In genomic region chr3:47399531-47400270, GRCh38 we compare ENCODE assay signal across 21 cellular contexts. TPM values are rescaled to one million over a fixed set of nuclear protein-coding genes. Genes with fewer than 3 reads are reported as not detected.
A peak's percentile ranks its signal among the peaks of the same experiment; 100 is the strongest.
DNase-seq lines count a peak whose midpoint lies in the region; ATAC-seq, FAIRE-seq and TF ChIP-seq lines count a peak whose summit lies in the region.
"Had no signal": no experiment of that assay in that cellular context is flagged by ENCODE, and none has a peak within 500 bp of the region (broad histone marks: within the 10 kb centered on the region; RNA-seq: fewer than 3 reads in every experiment).

No MANE protein-coding gene starts in this region.

- H3K27me3 Mint-ChIP-seq in CD8-positive, alpha-beta T cell (ENCODE audit: low read depth) = no peaks in the 10 kb centered on the region
- H3K27me3 Mint-ChIP-seq: activated CD8-positive, alpha-beta T cell treated with anti-CD3 and anti-CD28 coated beads for 36 hours; activated naive CD8-positive, alpha-beta T cell treated with anti-CD3 and anti-CD28 coated beads for 36 hours had no signal

- H3K36me3 ChIP-seq in K562 (ENCODE audit: control insufficient read depth, insufficient read depth, low read length) (peaks cover 57% of the 10 kb centered on the region), HepG2 (replicated peaks in 1 of 2; ENCODE audit: control insufficient read depth in 1 of 2, insufficient read depth in 2 of 2, low read length in 2 of 2) (peaks cover 10 to 55% of the 10 kb centered on the region in 2 experiments), transverse colon (peaks cover 0 to 7% (median 3%) of the 10 kb centered on the region in 4 donors)
- peaks cover 10% of the 10 kb centered on the region for H3K36me3 ChIP-seq in CD8-positive, alpha-beta T cell (ENCODE audit: insufficient read depth, low read length)
- H3K36me3 ChIP-seq: breast epithelium, ovary had no signal

- ATAC-seq in K562 = peak; percentile 34
- no peak for ATAC-seq in HepG2
- ATAC-seq in CD8-positive, alpha-beta T cell = no peak
- ATAC-seq: activated CD8-positive, alpha-beta T cell treated with anti-CD3 and anti-CD28 coated beads for 36 hours; activated T-cell treated with anti-CD3 and anti-CD28 coated beads, Interleukin-2, amount 50 U/mL, for 72 hours; heart right ventricle had no signal

- H3K4me3 ChIP-seq in K562 (no peak overlapping the region), HepG2 (replicated peaks in 1 of 3; ENCODE audit: insufficient read depth in 1 of 3, low read depth in 2 of 3, low read length in 3 of 3) (no peak overlapping the region), transverse colon (no peak overlapping the region)
- no peak overlapping the region for H3K4me3 ChIP-seq in CD8-positive, alpha-beta T cell (ENCODE audit: low read depth, low read length)
- H3K4me3 ChIP-seq: breast epithelium, heart right ventricle, lung, ovary, right lobe of liver had no signal

- H3K9me3 ChIP-seq in K562 (replicated peaks; ENCODE audit: control insufficient read depth, insufficient read depth, low read depth, low read length) = no peaks in the 10 kb centered on the region
- H3K9me3 ChIP-seq in HepG2 (ENCODE audit: low read length) = no peaks in the 10 kb centered on the region
- H3K9me3 ChIP-seq in transverse colon = no peaks in the 10 kb centered on the region
- H3K9me3 ChIP-seq in CD8-positive, alpha-beta T cell (ENCODE audit: low read length) = no peaks in the 10 kb centered on the region
- H3K9me3 ChIP-seq: breast epithelium, heart right ventricle, ovary, right lobe of liver had no signal

- in situ Hi-C loops in KBM-7 (cut with MboI; ENCODE audit: low pct_unique_long_range_greater_than_20kb, low sequenced_read_pairs) (no loop called here), K562 (cut with MboI) (no loop called here), HepG2 (cut with HindIII; ENCODE audit: extremely low pct_ligation_motif_present, low pct_unique_long_range_greater_than_20kb) (no loop called here), transverse colon (cut with MboI; ENCODE audit: low pct_ligation_motif_present in 1 of 4, low pct_unique_long_range_greater_than_20kb in 1 of 4, low sequenced_read_pairs in 3 of 4) (loop anchor here in 1 of 4 donors (25.0 kb wide), 1 partner anchor 388 kb away; the partner anchor contains the start of gene SMARCC1)

- TF ChIP-seq RAD21 in K562 (CRISPR knock-in tag; conservative IDR thresholded peaks at IDR 0.05 in 1 of 2, IDR thresholded peaks at IDR 0.05 in 1 of 2) (no peak), HepG2 (CRISPR knock-in tag; IDR thresholded peaks at IDR 0.05) (no peak)

- POLR2A ChIA-PET in K562 (lab: Yijun Ruan, JAX) = interaction anchor here (0.5 to 1.9 kb wide), 9 partner anchors 9 to 339 kb away, joined by 3 to 7 read pairs (median 4); partner anchors contain the start of gene PTPN23
- POLR2A ChIA-PET in HepG2 (lab: Yijun Ruan, JAX) = no interaction called here
- POLR2A ChIA-PET in CD8-positive, alpha-beta T cell (lab: Charles Lee) = no interaction called here

- no peaks in the 10 kb centered on the region for H3K9me3 Mint-ChIP-seq in CD8-positive, alpha-beta T cell
- H3K9me3 Mint-ChIP-seq: activated CD8-positive, alpha-beta T cell treated with anti-CD3 and anti-CD28 coated beads for 36 hours; activated naive CD8-positive, alpha-beta T cell treated with anti-CD3 and anti-CD28 coated beads for 36 hours; activated T-cell treated with anti-CD3 and anti-CD28 coated beads, Interleukin-2, amount 50 U/mL, for 72 hours had no signal

- H3K4me2 ChIP-seq in K562 (ENCODE audit: insufficient read depth, low read length) (no peak overlapping the region), HepG2 (ENCODE audit: low read depth, low read length) (no peak overlapping the region)

- H3K4me1 Mint-ChIP-seq in CD8-positive, alpha-beta T cell (ENCODE audit: low read depth) = peaks cover 16% of the 10 kb centered on the region

- DNase-seq in EH (ENCODE audit: low read depth) (peak; percentile 69), KBM-7 (peak; percentile 42), K562 (ENCODE audit: extremely low read depth in 1 of 4, low spot score in 3 of 4) (no peak), HepG2 (ENCODE audit: low spot score) (no peak), transverse colon (no peak), HPDE6-E6E7 (ENCODE audit: extremely low spot score) (no peak), NCI-H1417 (lab: John Stamatoyannopoulos, UW) (no peak)
- DNase-seq in CD8-positive, alpha-beta T cell = no peak
- DNase-seq: activated CD8-positive, alpha-beta T cell treated with anti-CD3 and anti-CD28 coated beads for 36 hours; activated naive CD8-positive, alpha-beta T cell treated with anti-CD3 and anti-CD28 coated beads for 36 hours; activated T-cell treated with anti-CD3 and anti-CD28 coated beads, Interleukin-2, amount 50 U/mL, for 72 hours; heart right ventricle; islet precursor cell; NCI-H1930; NCI-H446; ovary; right lobe of liver had no signal

- H2AFZ ChIP-seq in K562 (ENCODE audit: low read depth, low read length) (no peak overlapping the region), HepG2 (ENCODE audit: low read length) (no peak overlapping the region)

- CTCF ChIA-PET in K562 (lab: Yijun Ruan, JAX; ENCODE audit: low intra/inter-chr PET ratio) (no interaction called here), HepG2 (lab: Yijun Ruan, JAX; ENCODE audit: low intra/inter-chr PET ratio, low total read pairs) (no interaction called here)
- CTCF ChIA-PET in CD8-positive, alpha-beta T cell (lab: Charles Lee) = interaction anchor here (0.6 to 1.2 kb wide), 2 partner anchors 15 to 22 kb away, joined by 3 to 5 read pairs; no protein-coding TSS in a partner anchor

- peaks cover 5% of the 10 kb centered on the region for H3K9me1 ChIP-seq in K562 (ENCODE audit: control insufficient read depth, insufficient read depth, low read length)

- no peak overlapping the region for H3K9ac ChIP-seq in K562 (ENCODE audit: insufficient read depth in 1 of 2, low read depth in 2 of 2, low read length in 2 of 2)
- no peak overlapping the region for H3K9ac ChIP-seq in HepG2 (ENCODE audit: insufficient read depth, low read depth, low read length)

- H3K27ac ChIP-seq in K562 (ENCODE audit: extremely low read depth, low read depth, low read length) = no peak overlapping the region
- H3K27ac ChIP-seq in HepG2 (ENCODE audit: extremely low read length, insufficient read depth, low read length) = no peak overlapping the region
- H3K27ac ChIP-seq in transverse colon = no peak overlapping the region
- no peak overlapping the region for H3K27ac ChIP-seq in CD8-positive, alpha-beta T cell (ENCODE audit: low read depth, low read length)
- H3K27ac ChIP-seq: breast epithelium, heart right ventricle, ovary, right lobe of liver, VCaP had no signal

- TF ChIP-seq CTCF in K562 (IDR thresholded peaks at IDR 0.05 in 2 of 3, conservative IDR thresholded peaks at IDR 0.05 in 1 of 3; ENCODE audit: insufficient read depth in 2 of 3, low read depth in 1 of 3, low read length in 3 of 3) = no peak
- TF ChIP-seq CTCF in HepG2 (CRISPR knock-in tag; IDR thresholded peaks at IDR 0.05) = no peak
- TF ChIP-seq CTCF in transverse colon (IDR thresholded peaks at IDR 0.05) = no peak
- TF ChIP-seq CTCF in CD8-positive, alpha-beta T cell (IDR thresholded peaks at IDR 0.05) = no peak

- intact Hi-C loops in K562 (cut with micrococcal nuclease) = no loop called here
- intact Hi-C loops in HepG2 (cut with micrococcal nuclease; ENCODE audit: unreplicated experiment) = no loop called here
- intact Hi-C loops in transverse colon (cut with DNase I; ENCODE audit: low total_unique reads) = no loop called here
- intact Hi-C loops in CD8-positive, alpha-beta T cell (cut with DNase I, micrococcal nuclease) = no loop called here

- H3K36me3 Mint-ChIP-seq in CD8-positive, alpha-beta T cell = peaks cover 54% of the 10 kb centered on the region

- H3K79me2 ChIP-seq in K562 (ENCODE audit: control insufficient read depth, insufficient read depth, low read length) = peaks cover 23% of the 10 kb centered on the region
- peaks cover 23% of the 10 kb centered on the region for H3K79me2 ChIP-seq in HepG2 (ENCODE audit: insufficient read depth, low read length)

- BruUV-seq in K562 (replicated peaks; lab: Mats Ljungman, UMichigan) = no TSS peak
- BruUV-seq in HepG2 (replicated peaks; lab: Mats Ljungman, UMichigan) = TSS peak; percentile 10

- H3K4me1 ChIP-seq in K562 (replicated peaks in 1 of 2; ENCODE audit: control insufficient read depth in 2 of 2, insufficient read depth in 2 of 2, low read length in 2 of 2) (peaks cover 5 to 7% of the 10 kb centered on the region in 2 experiments; a peak in 4 of 5 replicates), HepG2 (ENCODE audit: insufficient read depth, low read length) (peaks cover 23% of the 10 kb centered on the region), transverse colon (peaks cover 4 to 17% (median 5%) of the 10 kb centered on the region in 4 donors)
- H3K4me1 ChIP-seq in CD8-positive, alpha-beta T cell (ENCODE audit: insufficient read depth, low read length) = no peaks in the 10 kb centered on the region

- 75% methylated on average over 9 of the region's 9 CpGs for WGBS in K562 (ENCODE audit: insufficient coverage, low coverage, missing lambda C conversion rate)
- WGBS in HepG2 (ENCODE audit: low lambda C conversion rate) = 94% methylated on average over 9 of the region's 9 CpGs
- 90 to 91% methylated on average over 2 to 9 of the region's 9 CpGs for whole genome bisulfite sequencing in transverse colon (ENCODE audit: low coverage in 1 of 2), 2 donors

- FAIRE-seq in K562 (lab: Jason Lieb, UNC) (no peak), HepG2 (lab: Jason Lieb, UNC) (no peak)
- FAIRE-seq: HTR-8/SVneo had no signal

- no peaks in the 10 kb centered on the region for H3K27me3 ChIP-seq in K562 (ENCODE audit: control insufficient read depth in 2 of 2, insufficient read depth in 2 of 2, low read length in 2 of 2)
- H3K27me3 ChIP-seq in HepG2 (ENCODE audit: control insufficient read depth in 1 of 2, insufficient read depth in 2 of 2, low read length in 2 of 2) = no peaks in the 10 kb centered on the region
- H3K27me3 ChIP-seq in transverse colon = no peaks in the 10 kb centered on the region
- H3K27me3 ChIP-seq in CD8-positive, alpha-beta T cell (ENCODE audit: insufficient read depth, low read length) = no peaks in the 10 kb centered on the region
- H3K27me3 ChIP-seq: breast epithelium, heart right ventricle, ovary, right lobe of liver had no signal

- no peak overlapping the region for H3K27ac Mint-ChIP-seq in CD8-positive, alpha-beta T cell
- H3K27ac Mint-ChIP-seq: activated CD8-positive, alpha-beta T cell treated with anti-CD3 and anti-CD28 coated beads for 36 hours; activated naive CD8-positive, alpha-beta T cell treated with anti-CD3 and anti-CD28 coated beads for 36 hours had no signal

- H3K4me3 Mint-ChIP-seq in CD8-positive, alpha-beta T cell = no peak overlapping the region
- H3K4me3 Mint-ChIP-seq: activated CD8-positive, alpha-beta T cell treated with anti-CD3 and anti-CD28 coated beads for 36 hours; activated naive CD8-positive, alpha-beta T cell treated with anti-CD3 and anti-CD28 coated beads for 36 hours; activated T-cell treated with anti-CD3 and anti-CD28 coated beads, Interleukin-2, amount 50 U/mL, for 72 hours had no signal

- H4K20me1 ChIP-seq in K562 (replicated peaks; ENCODE audit: control insufficient read depth, insufficient read depth, low read length) (peaks cover 15% of the 10 kb centered on the region; the same call in 1 of the 2 replicates), HepG2 (ENCODE audit: insufficient read depth, low read length) (peaks cover 11% of the 10 kb centered on the region)

- no peak for TF ChIP-seq EP300 in K562 (IDR thresholded peaks at IDR 0.05; ENCODE audit: low read length)
- TF ChIP-seq EP300 in HepG2 (IDR thresholded peaks at IDR 0.05; ENCODE audit: low read depth in 2 of 2, low read length in 2 of 2) = no peak
- no peak for TF ChIP-seq EP300 in HepG2 (CRISPR knock-in tag; IDR thresholded peaks at IDR 0.05; ENCODE audit: borderline replicate concordance)
- TF ChIP-seq EP300 in transverse colon (IDR thresholded peaks at IDR 0.05; ENCODE audit: low read depth) = no peak

- TF ChIP-seq POLR2A in K562 (conservative IDR thresholded peaks at IDR 0.05) = no peak
- TF ChIP-seq POLR2A in HepG2 (IDR thresholded peaks at IDR 0.05; ENCODE audit: insufficient read depth in 1 of 2, low read depth in 2 of 2, low read length in 2 of 2) = no peak
- no peak for TF ChIP-seq POLR2A in transverse colon (IDR thresholded peaks at IDR 0.05)

RNA-seq across cellular contexts. Expression of gene PTPN23, which starts 18.9 kb away (rescaled TPM):
- 45.6 and 123 TPM in 2 replicates for total RNA-seq in K562 (2011; cell fraction: chromatin; rRNA removed; ENCODE audit: low replicate concordance)
- 60.9 and 70.8 TPM in 2 replicates for total RNA-seq in K562 (2011; cell fraction: nucleolus; rRNA removed)
- total RNA-seq in K562 (2011; cell fraction: nucleoplasm; rRNA removed) = 45.3 and 53.0 TPM in 2 replicates
- total RNA-seq in K562 (2014; rRNA removed) = 7.2 and 10.1 TPM in 2 replicates
- 5.2 and 6.3 TPM in 2 replicates for total RNA-seq in K562 (2014; rRNA removed; fragmentation: Illumina TruSeq; extraction: Trizol)
- total RNA-seq in K562 (2015; rRNA removed; fragmentation: Illumina TruSeq; extraction: Trizol) = 7.3 and 8.7 TPM in 2 replicates
- total RNA-seq in K562 (2021) = 51.4 and 58.7 TPM in 2 replicates
- 1.7 and 4.6 TPM in 2 replicates for polyA plus RNA-seq in K562 (2011; rRNA removed)
- 1.2 and 1.9 TPM in 2 replicates for polyA plus RNA-seq in K562 (2011; cell fraction: cytosol; rRNA removed)
- polyA plus RNA-seq in K562 (2011; cell fraction: nucleus; rRNA removed) = 25.3 and 29.3 TPM in 2 replicates
- polyA plus RNA-seq in K562 (2012) = 29.0 and 50.5 TPM in 2 replicates
- polyA plus RNA-seq in K562 (2014; fragmentation: Illumina TruSeq; extraction: Trizol) = 14.1 and 24.0 TPM in 2 replicates
- polyA plus RNA-seq in K562 (2014; fragmentation: Nextera tagmentation; extraction: Ambion mirVana) = under 1 TPM; 0.41 to 0.93 TPM
- polyA plus RNA-seq in K562 (2014; rRNA removed) = 11.4 and 20.2 TPM in 2 replicates
- polyA minus RNA-seq in K562 (2011; rRNA and poly(A)+ RNA removed) = 5.0 and 9.1 TPM in 2 replicates
- polyA minus RNA-seq in K562 (2011; cell fraction: cytosol; rRNA and poly(A)+ RNA removed) = 16.0 and 22.8 TPM in 2 replicates
- polyA minus RNA-seq in K562 (2011; cell fraction: nucleus; rRNA and poly(A)+ RNA removed) = 21.3 and 29.9 TPM in 2 replicates
- total RNA-seq in HepG2 (2016; rRNA removed; fragmentation: Illumina TruSeq; extraction: Trizol) = 3.7 and 13.2 TPM in 2 replicates
- total RNA-seq in HepG2 (2016; cell fraction: cytosol; rRNA removed; fragmentation: Illumina TruSeq; extraction: Trizol; ENCODE audit: low read depth) = 1.3 and 3.2 TPM in 2 replicates
- 4.7 and 9.4 TPM in 2 replicates for total RNA-seq in HepG2 (2016; cell fraction: insoluble cytoplasmic fraction; rRNA removed; fragmentation: Illumina TruSeq; extraction: Trizol)
- 3.7 and 4.3 TPM in 2 replicates for total RNA-seq in HepG2 (2016; cell fraction: membrane; rRNA removed; fragmentation: Illumina TruSeq; extraction: Trizol)
- total RNA-seq in HepG2 (2016; cell fraction: nucleus; rRNA removed; fragmentation: Illumina TruSeq; extraction: Trizol) = 12.0 and 16.8 TPM in 2 replicates
- polyA plus RNA-seq in HepG2 (2011; rRNA removed) = 2.3 and 3.2 TPM in 2 replicates
- 0.62 and 0.71 TPM in 2 replicates for polyA plus RNA-seq in HepG2 (2011; cell fraction: cytosol; rRNA removed)
- 24.4 and 28.9 TPM in 2 replicates for polyA plus RNA-seq in HepG2 (2011; cell fraction: nucleus; rRNA removed)
- polyA plus RNA-seq in HepG2 (2012) = 13.7 and 19.4 TPM in 2 replicates
- 1.3 and 1.5 TPM in 2 replicates for polyA plus RNA-seq in HepG2 (2016; cell fraction: cytosol; fragmentation: Illumina TruSeq; extraction: Trizol; ENCODE audit: low read depth)
- 6.7 and 10.8 TPM in 2 replicates for polyA plus RNA-seq in HepG2 (2016; cell fraction: insoluble cytoplasmic fraction; fragmentation: Illumina TruSeq; extraction: Trizol; ENCODE audit: low read depth)
- 2.6 and 3.1 TPM in 2 replicates for polyA plus RNA-seq in HepG2 (2016; cell fraction: membrane; fragmentation: Illumina TruSeq; extraction: Trizol; ENCODE audit: low read depth)
- polyA plus RNA-seq in HepG2 (2016; cell fraction: nucleus; fragmentation: Illumina TruSeq; extraction: Trizol; ENCODE audit: insufficient read depth, low read depth) = 27.3 and 29.1 TPM in 2 replicates
- polyA minus RNA-seq in HepG2 (2011; rRNA and poly(A)+ RNA removed; ENCODE audit: low replicate concordance) = 14.1 and 14.5 TPM in 2 replicates
- 8.0 and 8.9 TPM in 2 replicates for polyA minus RNA-seq in HepG2 (2011; cell fraction: cytosol; rRNA and poly(A)+ RNA removed)
- polyA minus RNA-seq in HepG2 (2011; cell fraction: nucleus; rRNA and poly(A)+ RNA removed) = 18.3 and 19.1 TPM in 2 replicates
- total RNA-seq in transverse colon = 100 to 1,000 TPM in 1 of 4 donors, 10 to 100 TPM in 3; 26.9 to 199 (median 55.1) TPM
- 10 to 100 TPM; 39.2 to 48.3 TPM for total RNA-seq in CD8-positive, alpha-beta T cell

Comparison
In these comparisons a context has a peak if more than half of its experiments do, and no peak if none do; other contexts are left out.
1. DNase-seq: peak in EH (single experiment) and KBM-7 (single experiment); none in K562 (0 of 4), HepG2 (single experiment), transverse colon (single experiment), HPDE6-E6E7 (single experiment), NCI-H1417 (0 of 3) and CD8-positive, alpha-beta T cell (0 of 7).